In genomic region chr12:120231316-120232011, GRCh38 we compare ENCODE assay signal across 8 cellular contexts. TPM values are rescaled to one million over a fixed set of nuclear protein-coding genes. Genes with fewer than 3 reads are reported as not detected.
DNase-seq lines count a peak whose midpoint lies in the region; ATAC-seq and TF ChIP-seq lines count a peak whose summit lies in the region.

No MANE protein-coding gene starts in this region.

- peak overlapping the region; percentile 19 for H3K4me2 ChIP-seq in H9 (ENCODE audit: insufficient read depth, insufficient read length, low read length)

- peak overlapping the region; percentile 86 for H3K27ac ChIP-seq in H9 (ENCODE audit: insufficient read length, low read depth, low read length)
- H3K27ac ChIP-seq in RWPE2 (ENCODE audit: poor library complexity, severe bottlenecking): peak overlapping the region; percentile 100
- H3K27ac ChIP-seq in gastroesophageal sphincter: peak overlapping the region; percentile 64 to 97 (median 89)
- H3K27ac ChIP-seq in rectal smooth muscle tissue (ENCODE audit: low read depth, low read length): peak overlapping the region; percentile 94
- peak overlapping the region in 1 of 2 donors; percentile 60 for H3K27ac ChIP-seq in aorta (ENCODE audit: low read depth in 1 of 2, low read length in 2 of 2)

- peak; percentile 16; the same call in 1 of the 3 replicates for TF ChIP-seq CTCF in H9 (conservative IDR thresholded peaks at IDR 0.05)
- no peak for TF ChIP-seq CTCF in RWPE2 (IDR thresholded peaks at IDR 0.05; ENCODE audit: poor library complexity, severe bottlenecking)
- peak in 1 of 4 experiments; percentile 26 for TF ChIP-seq CTCF in gastroesophageal sphincter (IDR thresholded peaks at IDR 0.05)

- H2BK15ac ChIP-seq in H9 (ENCODE audit: low read depth, low read length): no peak overlapping the region

- peak overlapping the region; percentile 51 to 67 for H3K4me3 Mint-ChIP-seq in H9

- no peaks in the 10 kb centered on the region for H3K9me3 Mint-ChIP-seq in H9

- H3K18ac ChIP-seq in H9 (ENCODE audit: insufficient read length, low read depth, low read length): peak overlapping the region; percentile 88

- no peak for TF ChIP-seq EP300 in gastroesophageal sphincter (IDR thresholded peaks at IDR 0.05)

- H2BK120ac ChIP-seq in H9 (ENCODE audit: low read depth, low read length, poor library complexity, severe bottlenecking): no peak overlapping the region

- H2BK5ac ChIP-seq in H9 (ENCODE audit: insufficient read length, low read length): peak overlapping the region; percentile 0

- H3K23ac ChIP-seq in H9 (ENCODE audit: insufficient read length, low read depth, low read length): no peak overlapping the region

- peaks cover 3% of the 10 kb centered on the region for H3K23me2 ChIP-seq in H9 (ENCODE audit: insufficient read length, low read depth, low read length, poor library complexity, severe bottlenecking)

- no peak overlapping the region for H2BK20ac ChIP-seq in H9 (ENCODE audit: low read depth, low read length, poor library complexity, severe bottlenecking)

- peak overlapping the region; percentile 99 for H3K27ac Mint-ChIP-seq in H9

- H3K9me3 ChIP-seq in H9 (ENCODE audit: control insufficient read depth, low read depth, low read length) (no peaks in the 10 kb centered on the region), RWPE2 (ENCODE audit: severe bottlenecking) (no peaks in the 10 kb centered on the region), gastroesophageal sphincter (no peaks in the 10 kb centered on the region), aorta (ENCODE audit: control insufficient read depth, low read length) (no peaks in the 10 kb centered on the region)

- peaks cover 39% of the 10 kb centered on the region for H3K4me1 ChIP-seq in H9 (ENCODE audit: insufficient read depth, low read length)
- H3K4me1 ChIP-seq in RWPE2 (ENCODE audit: insufficient read depth, poor library complexity, severe bottlenecking): peaks cover 97% of the 10 kb centered on the region
- peaks cover 27 to 100% (median 85%) of the 10 kb centered on the region in 3 donors for H3K4me1 ChIP-seq in gastroesophageal sphincter
- peaks cover 71% of the 10 kb centered on the region for H3K4me1 ChIP-seq in rectal smooth muscle tissue (ENCODE audit: control insufficient read depth, insufficient read depth, low read length)
- no peaks in the 10 kb centered on the region for H3K4me1 ChIP-seq in aorta (ENCODE audit: control insufficient read depth in 1 of 2, insufficient read depth in 2 of 2, low read length in 2 of 2)

- H3T11ph ChIP-seq in H9 (ENCODE audit: low read length): no peak overlapping the region

- H2BK12ac ChIP-seq in H9 (ENCODE audit: insufficient read length, low read depth, low read length): no peak overlapping the region

- H3K27me3 ChIP-seq in H9 (ENCODE audit: insufficient read depth, low read length): no peaks in the 10 kb centered on the region
- H3K27me3 ChIP-seq in RWPE2 (ENCODE audit: insufficient read depth, poor library complexity, severe bottlenecking): no peaks in the 10 kb centered on the region
- H3K27me3 ChIP-seq in gastroesophageal sphincter: no peaks in the 10 kb centered on the region
- no peaks in the 10 kb centered on the region for H3K27me3 ChIP-seq in rectal smooth muscle tissue (ENCODE audit: control insufficient read depth, insufficient read depth, low read length)
- H3K27me3 ChIP-seq in aorta (ENCODE audit: control insufficient read depth in 1 of 2, insufficient read depth in 2 of 2, low read length in 1 of 2): no peaks in the 10 kb centered on the region

- no peak overlapping the region for H3K4ac ChIP-seq in H9 (ENCODE audit: low read depth, low read length)

- H3K36me3 ChIP-seq in RWPE2 (ENCODE audit: low read depth) (peaks cover 33% of the 10 kb centered on the region), gastroesophageal sphincter (peaks cover 0 to 4% of the 10 kb centered on the region in 2 donors), rectal smooth muscle tissue (ENCODE audit: control insufficient read depth, insufficient read depth, low read length) (no peaks in the 10 kb centered on the region), aorta (ENCODE audit: control insufficient read depth in 1 of 2, insufficient read depth in 2 of 2, low read length in 1 of 2) (no peaks in the 10 kb centered on the region)

- no peak overlapping the region for H3K9ac ChIP-seq in H9 (ENCODE audit: extremely low read depth, insufficient read length, low read length)
- H3K9ac ChIP-seq in rectal smooth muscle tissue (ENCODE audit: low read length): no peak overlapping the region

- H4K5ac ChIP-seq in H9 (ENCODE audit: insufficient read length, low read depth, low read length): no peak overlapping the region

- peaks cover 86 to 88% of the 10 kb centered on the region in 2 experiments for H3K4me1 Mint-ChIP-seq in H9

- H3K36me3 Mint-ChIP-seq in H9 (ENCODE audit: insufficient read depth in 1 of 3, low read depth in 3 of 3): peaks cover 0 to 3% (median 2%) of the 10 kb centered on the region in 3 experiments; a peak in 3 of 7 replicates

- H3K4me3 ChIP-seq in RWPE2 (ENCODE audit: severe bottlenecking): no peak overlapping the region
- H3K4me3 ChIP-seq in gastroesophageal sphincter: no peak overlapping the region
- no peak overlapping the region for H3K4me3 ChIP-seq in rectal smooth muscle tissue (ENCODE audit: low read length)
- no peak overlapping the region for H3K4me3 ChIP-seq in aorta (ENCODE audit: low read length in 2 of 2)

- TF ChIP-seq POLR2A in gastroesophageal sphincter (IDR thresholded peaks at IDR 0.05): no peak

- no CpG with 5 or more reads among the region's 3 CpGs for WGBS in H9 (ENCODE audit: extremely low coverage, insufficient read length, low lambda C conversion rate)
- 10 to 44% methylated on average over 3 of the region's 3 CpGs for WGBS in gastroesophageal sphincter (ENCODE audit: low coverage in 1 of 2), 2 donors
- WGBS in aorta, 2 donors: 22 to 24% methylated on average over 3 of the region's 3 CpGs

- peaks cover 3% of the 10 kb centered on the region for H3K79me1 ChIP-seq in H9 (ENCODE audit: insufficient read depth, low read depth, low read length, poor library complexity, severe bottlenecking)

- ATAC-seq in RWPE2 (ENCODE audit: low read depth): peak; percentile 66
- ATAC-seq in gastroesophageal sphincter: no peak
- ATAC-seq in aorta (ENCODE audit: low FRiP score): no peak
- ATAC-seq in HG03432 (IDR thresholded peaks at IDR 0.05; ENCODE audit: unreplicated experiment): no peak
- no peak for ATAC-seq in HG03378 (IDR thresholded peaks at IDR 0.05; ENCODE audit: unreplicated experiment)

- H4K20me1 ChIP-seq in H9 (ENCODE audit: control insufficient read depth, insufficient read depth, insufficient read length): no peaks in the 10 kb centered on the region

- peak overlapping the region; percentile 0; the same call in 1 of the 2 replicates for H3K14ac ChIP-seq in H9 (ENCODE audit: insufficient read depth, low read length)

- peaks cover 6% of the 10 kb centered on the region; the same call in 1 of the 2 replicates for H3K79me2 ChIP-seq in H9 (ENCODE audit: insufficient read depth, low read length)

- H4K91ac ChIP-seq in H9 (ENCODE audit: insufficient read length, low read depth, low read length): no peak overlapping the region

- no peak overlapping the region for H4K8ac ChIP-seq in H9 (replicated peaks; ENCODE audit: insufficient read length, low read depth, low read length)

- no peak overlapping the region for H2AK5ac ChIP-seq in H9 (ENCODE audit: insufficient read length, low read length)

- intact Hi-C loops in aorta (cut with DNase I): no loop called here

- H3K56ac ChIP-seq in H9 (ENCODE audit: insufficient read length, low read depth, low read length): no peak overlapping the region

- DNase-seq in H9 (peak; percentile 96), RWPE2 (ENCODE audit: low spot score) (peak; percentile 99), aorta (peak; percentile 87 to 89)
- DNase-seq in activated gamma-delta T cell treated with anti-CD3 and anti-CD28 coated beads, Interleukin-2, amount 50 U/mL, for 16 hours (ENCODE audit: low read depth): peak; percentile 70

- no peak overlapping the region for H2AFZ ChIP-seq in H9 (ENCODE audit: low read length)

- no peaks in the 10 kb centered on the region for H3K27me3 Mint-ChIP-seq in H9 (ENCODE audit: low read depth)

RNA-seq across cellular contexts. Expression of gene RPLP0, which starts 30.6 kb away (rescaled TPM):
- 2,950 and 3,019 TPM in 2 replicates for total RNA-seq in H9 (2021)
- total RNA-seq in gastroesophageal sphincter: 1,000 to 10,000 TPM; 1,730 to 2,825 (median 2,260) TPM
- 1,000 to 10,000 TPM; 1,136 to 1,236 TPM for total RNA-seq in aorta
- 1,000 to 10,000 TPM; 2,250 to 2,543 TPM for polyA plus RNA-seq in aorta

RNA-seq across cellular contexts. Expression of gene PXN, which starts 34.1 kb away (rescaled TPM):
- total RNA-seq in H9 (2021): 88.9 and 92.8 TPM in 2 replicates
- total RNA-seq in gastroesophageal sphincter: 10 to 100 TPM; 43.2 to 80.4 (median 59.4) TPM
- 100 to 1,000 TPM; 111 to 138 TPM for total RNA-seq in aorta
- polyA plus RNA-seq in aorta: 10 to 100 TPM; 31.3 to 79.9 TPM

RNA-seq across cellular contexts. Expression of gene GCN1, which starts 36.9 kb away (rescaled TPM):
- total RNA-seq in H9 (2021) (125 and 137 TPM in 2 replicates), gastroesophageal sphincter (10 to 100 TPM; 39.3 to 82.2 (median 56.0) TPM), aorta (10 to 100 TPM; 75.1 to 89.8 TPM)
- 10 to 100 TPM in 1 of 2 donors, 1 to 10 TPM in 1; 6.4 to 22.1 TPM for polyA plus RNA-seq in aorta
